Comparison of ENCODE assay signal across 23 cellular contexts in the genomic region with DNA sequence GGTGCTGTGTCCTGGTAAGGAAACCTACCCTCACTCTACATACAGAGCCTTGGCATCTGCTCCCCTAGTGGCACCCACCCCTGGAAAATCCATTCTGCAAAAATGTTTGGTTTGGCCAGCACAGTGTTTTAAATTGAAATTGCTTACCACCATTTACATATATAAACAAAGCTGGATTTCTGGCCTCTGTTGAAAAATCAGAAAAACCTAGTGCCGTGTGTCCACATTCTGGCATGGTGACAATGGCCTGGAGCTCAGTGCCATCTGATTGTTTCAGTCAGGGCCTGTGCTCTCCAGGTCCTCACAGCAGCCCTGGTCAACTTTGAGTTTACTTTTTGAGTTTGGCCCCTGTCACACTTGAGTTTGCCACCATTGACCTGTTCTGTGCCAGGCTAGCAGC. TPM values are rescaled to one million over a fixed set of nuclear protein-coding genes. Genes with fewer than 3 reads are reported as not detected.
DNase-seq lines count a peak whose midpoint lies in the region; TF ChIP-seq lines count a peak whose summit lies in the region.
"Had no signal": no experiment of that assay in that cellular context is flagged by ENCODE, and none has a peak within 500 bp of the region (broad histone marks: within the 10 kb centered on the region; RNA-seq: fewer than 3 reads in every experiment).

No MANE protein-coding gene starts in this region.

- H3K36me3 Mint-ChIP-seq in nephron (ENCODE audit: low read depth) = no peaks in the 10 kb centered on the region
- H3K36me3 Mint-ChIP-seq: CD4-positive, alpha-beta memory T cell had no signal

- H3K9me3 ChIP-seq in MG63 (no peaks in the 10 kb centered on the region), GM23248 (ENCODE audit: low read depth) (no peaks in the 10 kb centered on the region)

- no peak overlapping the region for H3K4me3 ChIP-seq in MG63
- H3K4me3 ChIP-seq in GM23248 = no peak overlapping the region
- H3K4me3 ChIP-seq in H7 (ENCODE audit: insufficient read depth, low read depth, low read length) = no peak overlapping the region

- H3K36me3 ChIP-seq in MG63 (no peaks in the 10 kb centered on the region), GM23248 (ENCODE audit: low read depth) (no peaks in the 10 kb centered on the region), H7 (replicated peaks; ENCODE audit: control insufficient read depth, insufficient read depth, low read length) (no peaks in the 10 kb centered on the region)
- H3K36me3 ChIP-seq: brain microvascular endothelial cell had no signal

- no peaks in the 10 kb centered on the region for H3K9me3 Mint-ChIP-seq in nephron
- H3K9me3 Mint-ChIP-seq: activated B cell treated with CpG ODN at 0.5 μM for 24 hours; activated T-cell treated with anti-CD3 and anti-CD28 coated beads, Interleukin-2, amount 50 U/mL, for 24 hours; CD4-positive, alpha-beta memory T cell had no signal

- H3K9me2 ChIP-seq in GM23248 (ENCODE audit: insufficient read depth) = no peaks in the 10 kb centered on the region

- no peak overlapping the region for H3K27ac Mint-ChIP-seq in nephron
- H3K27ac Mint-ChIP-seq: activated B cell treated with CpG ODN at 0.5 μM for 24 hours; activated CD4-positive, alpha-beta memory T cell treated with anti-CD3 and anti-CD28 coated beads, Interleukin-2, amount 10 ng/mL, durations not matched to agents 7 days and 5 days; activated T-cell treated with anti-CD3 and anti-CD28 coated beads, Interleukin-2, amount 50 U/mL, for 24 hours had no signal

- H4K20me1 ChIP-seq in GM23248 (ENCODE audit: insufficient read depth) = no peaks in the 10 kb centered on the region

- peak overlapping the region in 2 of 3 experiments; percentile 23 to 56 for H3K4me3 Mint-ChIP-seq in nephron
- H3K4me3 Mint-ChIP-seq: activated B cell treated with CpG ODN at 0.5 μM for 24 hours; activated CD4-positive, alpha-beta memory T cell treated with anti-CD3 and anti-CD28 coated beads, Interleukin-2, amount 10 ng/mL, durations not matched to agents 7 days and 5 days; activated T-cell treated with anti-CD3 and anti-CD28 coated beads, Interleukin-2, amount 50 U/mL, for 24 hours had no signal

- no peaks in the 10 kb centered on the region for H3K79me2 ChIP-seq in GM23248 (ENCODE audit: insufficient read depth)

- TF ChIP-seq CTCF in 22Rv1 (IDR thresholded peaks at IDR 0.05) (no peak), nephron (IDR thresholded peaks at IDR 0.05; ENCODE audit: unreplicated experiment in 3 of 3) (no peak), GM13977 (IDR thresholded peaks at IDR 0.05; ENCODE audit: extremely low read depth, insufficient read depth, missing control alignments) (no peak)

- in situ Hi-C loops in GM13977 (cut with MboI; ENCODE audit: low pct_unique_long_range_greater_than_20kb, low sequenced_read_pairs, unreplicated experiment) (no loop called here), GM23248 (cut with MboI) (no loop called here)

- DNase-seq in MG63 = peak; percentile 24
- DNase-seq in epithelial cell of prostate (ENCODE audit: low read depth, low spot score) = no peak
- DNase-seq in GM13977 (ENCODE audit: low spot score) = no peak
- no peak for DNase-seq in DMS153 (lab: John Stamatoyannopoulos, UW)
- no peak for DNase-seq in GM23248
- DNase-seq in H7 = no peak
- DNase-seq: activated B cell treated with CpG ODN at 0.5 μM for 24 hours; activated CD4-positive, alpha-beta memory T cell treated with anti-CD3 and anti-CD28 coated beads, Interleukin-2, amount 10 ng/mL, durations not matched to agents 7 days and 5 days; activated naive CD4-positive, alpha-beta T cell treated with anti-CD3 and anti-CD28 coated beads, Interleukin-2, amount 50 U/mL, for 16 hours; activated T-cell treated with anti-CD3 and anti-CD28 coated beads, Interleukin-2, amount 50 U/mL, for 24 hours; brain microvascular endothelial cell; CD4-positive, alpha-beta memory T cell; DMS79; left ventricle myocardium superior; NCI-H1048; NCI-H2081; NCI-H510A; Right ventricle myocardium superior had no signal

- H3K4me1 ChIP-seq in GM23248 (ENCODE audit: insufficient read depth) = peaks cover 13% of the 10 kb centered on the region

- H3K4me2 ChIP-seq in GM23248 (ENCODE audit: unreplicated experiment) = no peak overlapping the region

- peak overlapping the region; percentile 89 for H3K27ac ChIP-seq in 22Rv1
- H3K27ac ChIP-seq in epithelial cell of prostate = peak overlapping the region; percentile 15
- H3K27ac ChIP-seq in GM23248 = no peak overlapping the region
- H3K27ac ChIP-seq: brain microvascular endothelial cell, HL-60 had no signal

- H3K27me3 ChIP-seq in MG63 (no peaks in the 10 kb centered on the region), GM23248 (replicated peaks; ENCODE audit: insufficient read depth) (no peaks in the 10 kb centered on the region), H7 (ENCODE audit: control insufficient read depth, insufficient read depth, low read length) (peaks cover 3% of the 10 kb centered on the region)
- H3K27me3 ChIP-seq: brain microvascular endothelial cell had no signal

- no peaks in the 10 kb centered on the region for H3K27me3 Mint-ChIP-seq in nephron (ENCODE audit: low read depth)

- no peak overlapping the region for H2AFZ ChIP-seq in GM23248

- no peak overlapping the region for H3K9ac ChIP-seq in GM23248

- H3K4me1 Mint-ChIP-seq in nephron = peaks cover 20% of the 10 kb centered on the region

- H3F3A ChIP-seq in GM23248 (ENCODE audit: insufficient read depth) = peaks cover 6% of the 10 kb centered on the region; the same call in 1 of the 2 replicates

- WGBS in GM23248 (ENCODE audit: low coverage in 1 of 2, low lambda C conversion rate in 2 of 2, missing lambda C conversion rate in 2 of 2), 2 experiments = 67 to 87% methylated on average over 1 of the region's 1 CpG

RNA-seq across cellular contexts. Expression of a gene that starts 2.9 kb away (rescaled TPM):
- total RNA-seq in MG63 (2014; rRNA removed; shearing (Covaris generic); ENCODE audit: low replicate concordance) = 12.1 and 14.8 TPM in 2 replicates
- total RNA-seq in GM23248 (2014; rRNA removed; shearing (Covaris generic)) = 41.8 and 49.4 TPM in 2 replicates
- 20.5 and 25.3 TPM in 2 replicates for polyA plus RNA-seq in GM23248 (2016; fragmentation: Nextera tagmentation; extraction: Ambion mirVana)
- total RNA-seq in H7 (2014; rRNA removed; shearing (Covaris generic)) = 11.6 and 15.3 TPM in 2 replicates

RNA-seq across cellular contexts. Expression of a gene that starts 11.4 kb away (rescaled TPM):
- 0.30 TPM in 1 of 2 replicates, not detected in the other for total RNA-seq in MG63 (2014; rRNA removed; shearing (Covaris generic); ENCODE audit: low replicate concordance)
- 0.51 and 5.5 TPM in 2 replicates for total RNA-seq in GM23248 (2014; rRNA removed; shearing (Covaris generic))
- 0.24 and 0.27 TPM in 2 replicates for polyA plus RNA-seq in GM23248 (2016; fragmentation: Nextera tagmentation; extraction: Ambion mirVana)
- 1.5 and 1.9 TPM in 2 replicates for total RNA-seq in H7 (2014; rRNA removed; shearing (Covaris generic))

RNA-seq across cellular contexts. Expression of a gene that starts 19.6 kb away (rescaled TPM):
- 19.1 and 22.6 TPM in 2 replicates for total RNA-seq in MG63 (2014; rRNA removed; shearing (Covaris generic); ENCODE audit: low replicate concordance)
- total RNA-seq in GM23248 (2014; rRNA removed; shearing (Covaris generic)) = 18.2 and 29.5 TPM in 2 replicates
- 19.2 and 19.9 TPM in 2 replicates for polyA plus RNA-seq in GM23248 (2016; fragmentation: Nextera tagmentation; extraction: Ambion mirVana)
- 22.2 and 30.2 TPM in 2 replicates for total RNA-seq in H7 (2014; rRNA removed; shearing (Covaris generic))

RNA-seq across cellular contexts. Expression of a gene that starts 23.6 kb away (rescaled TPM):
- total RNA-seq in MG63 (2014; rRNA removed; shearing (Covaris generic); ENCODE audit: low replicate concordance) = 21.4 and 23.1 TPM in 2 replicates
- 32.9 and 35.7 TPM in 2 replicates for total RNA-seq in GM23248 (2014; rRNA removed; shearing (Covaris generic))
- 45.3 and 46.8 TPM in 2 replicates for polyA plus RNA-seq in GM23248 (2016; fragmentation: Nextera tagmentation; extraction: Ambion mirVana)
- 15.0 and 15.1 TPM in 2 replicates for total RNA-seq in H7 (2014; rRNA removed; shearing (Covaris generic))

RNA-seq across cellular contexts. Expression of a gene that starts 34.0 kb away (rescaled TPM):
- total RNA-seq in MG63 (2014; rRNA removed; shearing (Covaris generic); ENCODE audit: low replicate concordance) = not detected in 2 replicates
- total RNA-seq in GM23248 (2014; rRNA removed; shearing (Covaris generic)) = not detected in 2 replicates
- polyA plus RNA-seq in GM23248 (2016; fragmentation: Nextera tagmentation; extraction: Ambion mirVana) = not detected in 2 replicates
- total RNA-seq in H7 (2014; rRNA removed; shearing (Covaris generic)) = not detected in 2 replicates
- total RNA-seq: activated B cell treated with CpG ODN at 0.5 μM for 24 hours; activated CD4-positive, alpha-beta memory T cell treated with anti-CD3 and anti-CD28 coated beads, Interleukin-2, amount 10 ng/mL, durations not matched to agents 7 days and 5 days; CD4-positive, alpha-beta memory T cell; H1; T-helper 1 cell treated with Interleukin-12 subunit alpha and Interleukin-12 subunit beta and Interleukin-4 antibody, amounts not matched to agents 30 ng/mL and 1 ng/mL, for 36 hours had no signal
- polyA plus RNA-seq: CD4-positive, alpha-beta memory T cell; H1 had no signal
